1 cellular context compared by ENCODE assay signal in the genomic region with DNA sequence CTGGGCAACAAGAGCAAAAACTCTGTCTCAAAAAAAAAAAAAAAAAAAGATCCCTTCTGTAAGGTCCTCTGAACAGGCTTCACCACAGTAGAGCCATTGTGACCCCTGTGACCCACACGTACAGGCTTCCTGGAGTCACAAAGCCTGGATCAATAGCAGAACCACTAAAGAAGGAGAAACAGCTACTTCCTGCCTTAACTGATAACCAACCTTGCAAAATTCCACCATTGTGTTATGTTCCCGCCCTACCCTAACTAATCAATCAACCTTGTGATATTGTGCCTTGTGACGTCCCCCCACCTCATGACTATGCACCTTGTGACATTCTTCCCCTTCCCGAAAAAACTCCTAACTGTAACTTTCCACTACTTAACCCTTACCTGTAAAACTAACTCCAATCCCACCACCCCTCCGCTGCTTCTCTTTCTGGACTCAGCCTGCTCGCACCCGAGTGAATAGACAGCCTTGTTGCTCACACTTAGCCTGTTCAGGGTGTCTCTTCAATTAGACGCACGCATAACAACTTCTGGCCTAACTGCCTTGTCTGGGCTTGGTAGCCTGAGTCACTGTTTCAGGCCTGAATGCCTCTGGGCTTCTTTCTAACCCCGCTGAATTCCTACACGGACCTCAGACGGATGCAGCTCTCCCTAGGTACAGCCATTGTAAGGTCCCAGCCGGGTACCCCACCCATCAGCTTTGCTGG.
TF ChIP-seq lines count a peak whose summit lies in the region.

No MANE protein-coding gene starts in this region.

TF ChIP-seq in A549, 52 proteins besides CTCF, POLR2A, EP300 and RAD21:
- no peak for TF ChIP-seq NR3C1 (IDR thresholded peaks at IDR 0.05)
- TF ChIP-seq ESRRA (IDR thresholded peaks at IDR 0.05; ENCODE audit: borderline replicate concordance, low read length): no peak
- no peak for TF ChIP-seq TFCP2L1 (CRISPR knock-in tag; IDR thresholded peaks at IDR 0.05)
- TF ChIP-seq NPAS2 (CRISPR knock-in tag; IDR thresholded peaks at IDR 0.05; ENCODE audit: borderline replicate concordance): no peak
- TF ChIP-seq, protein P1, sequence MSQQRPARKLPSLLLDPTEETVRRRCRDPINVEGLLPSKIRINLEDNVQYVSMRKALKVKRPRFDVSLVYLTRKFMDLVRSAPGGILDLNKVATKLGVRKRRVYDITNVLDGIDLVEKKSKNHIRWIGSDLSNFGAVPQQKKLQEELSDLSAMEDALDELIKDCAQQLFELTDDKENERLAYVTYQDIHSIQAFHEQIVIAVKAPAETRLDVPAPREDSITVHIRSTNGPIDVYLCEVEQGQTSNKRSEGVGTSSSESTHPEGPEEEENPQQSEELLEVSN (IDR thresholded peaks at IDR 0.05; ENCODE audit: borderline replicate concordance, low read depth): no peak
- no peak for TF ChIP-seq HOXB13 (CRISPR knock-in tag; IDR thresholded peaks at IDR 0.05; ENCODE audit: low read depth)
- no peak for TF ChIP-seq HDAC2 (IDR thresholded peaks at IDR 0.05)
